20 cellular contexts compared by ENCODE assay signal in the genomic region with DNA sequence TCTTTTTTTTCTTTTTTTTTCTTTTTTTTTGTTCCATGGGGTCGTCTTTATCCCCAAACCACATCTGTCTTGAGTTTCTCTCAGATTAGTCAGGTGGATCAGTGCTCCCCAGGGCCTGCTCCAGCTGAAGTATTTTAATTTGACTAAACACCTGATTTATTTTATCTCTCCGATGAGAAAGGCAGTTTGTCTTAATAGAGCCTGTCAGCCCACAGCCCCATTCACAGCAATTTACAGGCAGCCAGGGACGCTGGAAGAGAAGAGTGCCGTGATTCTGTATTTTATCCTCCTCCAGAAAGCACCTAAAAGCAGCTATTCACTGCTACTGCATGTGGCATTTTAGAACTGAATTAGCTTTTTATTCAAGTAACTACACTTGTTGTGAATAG.
A peak's percentile ranks its signal among the peaks of the same experiment; 100 is the strongest.
DNase-seq lines count a peak whose midpoint lies in the region; ATAC-seq, FAIRE-seq and TF ChIP-seq lines count a peak whose summit lies in the region.
"Had no signal": no experiment of that assay in that cellular context is flagged by ENCODE, and none has a peak within 500 bp of the region (broad histone marks: within the 10 kb centered on the region; RNA-seq: fewer than 3 reads in every experiment).

No MANE protein-coding gene starts in this region.

- intact Hi-C loops in GM12878 (cut with micrococcal nuclease; ENCODE audit: unreplicated experiment): loop anchor here (2.0 kb wide), 1 partner anchor 415 kb away; no protein-coding TSS in a partner anchor

- in situ Hi-C loops in GM12878 (cut with MboI): no loop called here

- 9% methylated on average over 4 of the region's 4 CpGs for WGBS in GM12878 (ENCODE audit: insufficient coverage, insufficient replicate concordance, low lambda C conversion rate, missing lambda C conversion rate)
- WGBS in smooth muscle cell (ENCODE audit: low lambda C conversion rate): 10% methylated on average over 4 of the region's 4 CpGs

- no TSS peak for BruUV-seq in GM12878 (replicated peaks; lab: Mats Ljungman, UMichigan)

- no peak for ATAC-seq in GM12878
- no peak for ATAC-seq in GM21526 (IDR thresholded peaks at IDR 0.05; ENCODE audit: low FRiP score, unreplicated experiment)
- ATAC-seq: stimulated activated naive CD8-positive, alpha-beta T cell treated with anti-CD3 and anti-CD28 coated beads, Interleukin-15, amount 100 ng/mL, for 72 hours had no signal

- no peak for TF ChIP-seq EP300 in GM12878 (IDR thresholded peaks at IDR 0.05; ENCODE audit: borderline replicate concordance in 1 of 2, control insufficient read depth in 1 of 2, low read depth in 2 of 2, low read length in 2 of 2)

- POLR2A ChIA-PET in GM12878 (lab: Charles Lee): no interaction called here

- RAD21 ChIA-PET in GM12878 (lab: Charles Lee; ENCODE audit: unreplicated experiment): no interaction called here

- DNase-seq in NCI-H82 (lab: John Stamatoyannopoulos, UW) (peak; percentile 36), NCI-H82 treated with DMSO at 0.1 percent for 48 hours (lab: John Stamatoyannopoulos, UW; ENCODE audit: unreplicated experiment) (no peak), NCI-H187 treated with DMSO at 0.1 percent for 48 hours (lab: John Stamatoyannopoulos, UW) (peak; percentile 50), GM12878 (ENCODE audit: low read depth, low spot score) (no peak), smooth muscle cell (lab: John Stamatoyannopoulos, UW; ENCODE audit: unreplicated experiment) (no peak), NOMO-1 (lab: John Stamatoyannopoulos, UW; ENCODE audit: unreplicated experiment in 2 of 2) (no peak)
- no peak for DNase-seq in stimulated activated CD4-positive, alpha-beta T cell treated with anti-CD3 and anti-CD28 coated beads, Interleukin-1b, Interleukin-23, amount 100 ng/mL, for 48 hours
- DNase-seq: activated naive CD4-positive, alpha-beta T cell treated with anti-CD3 and anti-CD28 coated beads for 36 hours; colonic mucosa; foreskin melanocyte; Kasumi-1; naive B cell; NCI-H2029 treated with DMSO at 0.1 percent for 48 hours; NK-92 treated with Interleukin-12 subunit alpha and Interleukin-12 subunit beta, amount 100 ng/mL, for 24 hours; stimulated activated naive CD8-positive, alpha-beta T cell treated with anti-CD3 and anti-CD28 coated beads, Interleukin-15, amount 100 ng/mL, for 72 hours had no signal

- H3K27me3 ChIP-seq in GM12878 (replicated peaks in 1 of 2; ENCODE audit: control insufficient read depth in 2 of 2, insufficient read depth in 2 of 2, low read length in 1 of 2) (no peaks in the 10 kb centered on the region), smooth muscle cell (ENCODE audit: low read depth) (no peaks in the 10 kb centered on the region)
- H3K27me3 ChIP-seq: colonic mucosa had no signal

- H3K9me3 ChIP-seq in GM12878 (replicated peaks; ENCODE audit: control insufficient read depth, insufficient read depth, low read length) (no peaks in the 10 kb centered on the region), smooth muscle cell (replicated peaks; ENCODE audit: low read depth) (no peaks in the 10 kb centered on the region)
- H3K9me3 ChIP-seq: colonic mucosa had no signal

- CTCF ChIA-PET in GM12878 (lab: Yijun Ruan, JAX): interaction anchor here (0.8 to 1.2 kb wide), 4 partner anchors 12 to 542 kb away, joined by 3 to 4 read pairs (median 3); no protein-coding TSS in a partner anchor

- no peaks in the 10 kb centered on the region for H4K20me1 ChIP-seq in GM12878 (ENCODE audit: control insufficient read depth, insufficient read depth)
- no peaks in the 10 kb centered on the region for H4K20me1 ChIP-seq in smooth muscle cell (ENCODE audit: low read depth)

- TF ChIP-seq RAD21 in GM12878 (IDR thresholded peaks at IDR 0.05; ENCODE audit: insufficient read depth, low read depth, low read length): no peak

- H3K27ac ChIP-seq in GM12878 (ENCODE audit: control insufficient read depth, insufficient read depth) (no peak overlapping the region), smooth muscle cell (ENCODE audit: low read depth) (no peak overlapping the region)
- H3K27ac ChIP-seq: colonic mucosa had no signal

- H3F3A ChIP-seq in smooth muscle cell (ENCODE audit: low read depth): peaks cover 10% of the 10 kb centered on the region

- no peak overlapping the region for H3K4me3 ChIP-seq in GM12878
- H3K4me3 ChIP-seq in smooth muscle cell: no peak overlapping the region
- H3K4me3 ChIP-seq: colonic mucosa had no signal

- H3K4me1 ChIP-seq in GM12878 (ENCODE audit: control insufficient read depth, insufficient read depth, low read length) (no peaks in the 10 kb centered on the region), smooth muscle cell (ENCODE audit: low read depth) (peaks cover 38% of the 10 kb centered on the region)
- H3K4me1 ChIP-seq: colonic mucosa had no signal

- H3K36me3 ChIP-seq in GM12878 (ENCODE audit: control insufficient read depth in 2 of 2, insufficient read depth in 2 of 2, low read length in 1 of 2) (no peaks in the 10 kb centered on the region), smooth muscle cell (ENCODE audit: low read depth) (no peaks in the 10 kb centered on the region)
- H3K36me3 ChIP-seq: colonic mucosa had no signal

- no peak for FAIRE-seq in GM12878 (lab: Jason Lieb, UNC)
- FAIRE-seq: A204.1, astrocyte, H1, urothelium cell line had no signal

- SMC1A ChIA-PET in GM12878 (lab: Charles Lee; ENCODE audit: uncharacterized antibody, unreplicated experiment): interaction anchor here (0.8 to 1.1 kb wide), 3 partner anchors 14 to 97 kb away, joined by 3 to 5 read pairs (median 3); no protein-coding TSS in a partner anchor

- TF ChIP-seq CTCF in GM12878 (IDR thresholded peaks at IDR 0.05 in 2 of 3, conservative IDR thresholded peaks at IDR 0.05 in 1 of 3; ENCODE audit: control insufficient read depth in 2 of 3, extremely low read depth in 1 of 3, insufficient read depth in 1 of 3, low read depth in 3 of 3, low read length in 3 of 3): no peak
- no peak for TF ChIP-seq CTCF in smooth muscle cell (IDR thresholded peaks at IDR 0.05; ENCODE audit: borderline replicate concordance, insufficient read depth, poor library complexity, severe bottlenecking)

- H3K9ac ChIP-seq in GM12878 (ENCODE audit: control insufficient read depth, insufficient read depth, low read length) (no peak overlapping the region), smooth muscle cell (ENCODE audit: low read depth) (no peak overlapping the region)

- H3K4me2 ChIP-seq in GM12878 (ENCODE audit: control insufficient read depth, insufficient read depth) (no peak overlapping the region), smooth muscle cell (peak overlapping the region; percentile 51)

- no peak overlapping the region for H2AFZ ChIP-seq in GM12878 (ENCODE audit: control insufficient read depth, low read depth, low read length)
- no peak overlapping the region for H2AFZ ChIP-seq in smooth muscle cell (ENCODE audit: low read depth)

- no peaks in the 10 kb centered on the region for H3K79me2 ChIP-seq in GM12878 (ENCODE audit: control insufficient read depth, insufficient read depth, low read length)
- no peaks in the 10 kb centered on the region for H3K79me2 ChIP-seq in smooth muscle cell (ENCODE audit: low read depth)

- TF ChIP-seq POLR2A in GM12878 (IDR thresholded peaks at IDR 0.05; ENCODE audit: low read depth, low read length): no peak

TF ChIP-seq in GM12878, 131 proteins besides CTCF, POLR2A, EP300 and RAD21:
- TF ChIP-seq ZNF384 (IDR thresholded peaks at IDR 0.05; ENCODE audit: borderline replicate concordance, low read depth, low read length) (0 out of 2 replicates have a peak, but pooled peaks have one; percentile 0), RBBP5 (conservative IDR thresholded peaks at IDR 0.05) (no peak), MTA3 (IDR thresholded peaks at IDR 0.05; ENCODE audit: borderline replicate concordance, low read length) (no peak), SRF (IDR thresholded peaks at IDR 0.05; ENCODE audit: low read depth in 2 of 2, low read length in 2 of 2) (no peak), RELA (IDR thresholded peaks at IDR 0.05; ENCODE audit: borderline replicate concordance, partially characterized antibody) (no peak)

Comparison
In these comparisons a context has a peak if more than half of its experiments do, and no peak if none do; other contexts are left out.
1. DNase-seq: peak in NCI-H82 (single experiment) and NCI-H187 treated with DMSO at 0.1 percent for 48 hours (single experiment); none in NCI-H82 treated with DMSO at 0.1 percent for 48 hours (single experiment), GM12878 (single experiment), smooth muscle cell (single experiment), NOMO-1 (0 of 2) and stimulated activated CD4-positive, alpha-beta T cell treated with anti-CD3 and anti-CD28 coated beads, Interleukin-1b, Interleukin-23, amount 100 ng/mL, for 48 hours (single experiment).